ENCODE assay signal across 14 cellular contexts in genomic region chr18:13242797-13243196, GRCh38. TPM values are rescaled to one million over a fixed set of nuclear protein-coding genes. Genes with fewer than 3 reads are reported as not detected.
"Had no signal": no experiment of that assay in that cellular context is flagged by ENCODE, and none has a peak within 500 bp of the region (broad histone marks: within the 10 kb centered on the region; RNA-seq: fewer than 3 reads in every experiment).

No MANE protein-coding gene starts in this region.

- FAIRE-seq: astrocyte, bronchial epithelial cell, endometrium, keratinocyte had no signal

- H3K4me3 ChIP-seq: hepatocyte, skin epidermis, upper lobe of left lung had no signal

- H3K27me3 ChIP-seq: hepatocyte, upper lobe of left lung had no signal

- H2AFZ ChIP-seq: hepatocyte had no signal

- H3K4me1 ChIP-seq: upper lobe of left lung had no signal

- H3K9ac ChIP-seq: SK-N-SH had no signal

- H3K4me2 ChIP-seq: hepatocyte, SK-N-SH had no signal

- H3K9me3 ChIP-seq: SK-N-SH, upper lobe of left lung had no signal

- H3K27ac ChIP-seq: hepatocyte, skin epidermis, upper lobe of left lung had no signal

- DNase-seq: activated naive CD4-positive, alpha-beta T cell treated with anti-CD3 and anti-CD28 coated beads for 36 hours; mesenchymal stem cell; natural killer cell; SK-N-SH; stimulated activated naive CD8-positive, alpha-beta T cell treated with anti-CD3 and anti-CD28 coated beads, Interleukin-15, Interleukin-2, amounts not matched to agents 100 U/mL and 50 U/mL, for 24 hours; T-helper 1 cell; T1000; upper lobe of left lung had no signal

- H3K36me3 ChIP-seq: upper lobe of left lung had no signal

RNA-seq across cellular contexts. Expression of gene LDLRAD4, which starts 24.2 kb away (rescaled TPM):
- total RNA-seq: bronchial epithelial cell had no signal
- polyA plus RNA-seq: keratinocyte had no signal
